Comparison of ENCODE assay signal across 7 cellular contexts in genomic region chr19:51986309-51987291, GRCh38. TPM values are rescaled to one million over a fixed set of nuclear protein-coding genes. Genes with fewer than 3 reads are reported as not detected.
DNase-seq lines count a peak whose midpoint lies in the region; ATAC-seq, FAIRE-seq and TF ChIP-seq lines count a peak whose summit lies in the region.

TSS of gene ZNF350 (minus strand) at chr19:51986840. CDS start at chr19:51974360, 12,480 bp downstream.

- H3K9ac ChIP-seq in kidney (ENCODE audit: low read length in 2 of 2): peak within 1 kb of the TSS; percentile 97 to 99

- intact Hi-C loops in kidney (cut with DNase I): no loop called here

- peak within 1 kb of the TSS; percentile 96 for H3K4me3 ChIP-seq in choroid plexus epithelial cell (ENCODE audit: low read depth, low read length)
- peak within 1 kb of the TSS; percentile 100 for H3K4me3 ChIP-seq in kidney (ENCODE audit: low read length in 2 of 2)

- TF ChIP-seq CTCF in choroid plexus epithelial cell (conservative IDR thresholded peaks at IDR 0.05; ENCODE audit: low read depth, low read length): no peak
- peak; percentile 7 for TF ChIP-seq CTCF in kidney (IDR thresholded peaks at IDR 0.05; ENCODE audit: borderline replicate concordance, extremely low read depth, insufficient read depth)

- H3K27ac ChIP-seq in kidney (ENCODE audit: low read depth in 2 of 2, low read length in 2 of 2): peak within 1 kb of the TSS in 1 of 2 donors; percentile 61

- peaks cover 0 to 6% of the 10 kb centered on the region in 2 donors for H3K4me1 ChIP-seq in kidney (ENCODE audit: control insufficient read depth in 1 of 2, insufficient read depth in 1 of 2, low read depth in 1 of 2, low read length in 2 of 2)

- H3K9me3 ChIP-seq in kidney (ENCODE audit: control insufficient read depth in 1 of 2, low read length in 2 of 2): peaks cover 3 to 4% of the 10 kb centered on the region in 2 donors

- no peaks in the 10 kb centered on the region for H3K36me3 ChIP-seq in kidney (ENCODE audit: control insufficient read depth in 1 of 2, insufficient read depth in 2 of 2, low read length in 2 of 2)

- ATAC-seq in GM18502 (IDR thresholded peaks at IDR 0.05; ENCODE audit: poor library complexity, unreplicated experiment): peak; percentile 82
- peak; percentile 70 for ATAC-seq in HG03045 (IDR thresholded peaks at IDR 0.05; ENCODE audit: unreplicated experiment)

- peak; percentile 98 for DNase-seq in NCI-H226
- DNase-seq in activated CD4-positive, alpha-beta T cell treated with anti-CD3 and anti-CD28 coated beads for 24 hours (ENCODE audit: low read depth in 2 of 2): peak; percentile 68 to 82
- DNase-seq in choroid plexus epithelial cell (ENCODE audit: low read depth): peak; percentile 98
- peak; percentile 93 for DNase-seq in kidney
- DNase-seq in stimulated activated CD4-positive, alpha-beta T cell treated with anti-CD3 and anti-CD28 coated beads, Interleukin-15, amount 100 ng/mL, for 24 hours: peak; percentile 89

- FAIRE-seq in kidney (lab: Jason Lieb, UNC): peak; percentile 94

RNA-seq across cellular contexts. Expression of gene ZNF350, which starts in this region (rescaled TPM):
- 18.9 TPM for total RNA-seq in kidney
- polyA plus RNA-seq in kidney (ENCODE audit: insufficient read depth, low read depth, low replicate concordance): 7.8 TPM
